Comparison of ENCODE assay signal across 14 cellular contexts in the genomic region with DNA sequence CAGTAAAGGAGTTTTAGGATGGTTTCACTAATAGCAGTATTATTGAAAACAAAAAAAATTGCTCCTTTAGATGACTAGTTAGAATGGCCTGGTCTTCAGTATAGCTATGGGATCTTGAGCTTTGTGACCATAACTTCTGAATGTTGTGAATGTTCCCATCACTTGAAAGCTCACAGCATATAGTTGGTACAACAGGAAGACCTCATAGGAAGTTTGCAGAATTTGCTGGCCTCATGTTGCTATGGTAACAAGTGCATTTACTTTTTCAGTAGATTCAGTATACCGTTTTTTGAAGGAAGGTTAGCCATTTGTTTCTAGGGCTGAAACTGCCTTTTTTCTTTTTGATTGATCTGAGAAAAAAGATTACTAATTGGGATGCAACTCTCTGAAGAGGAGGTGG. TPM values are rescaled to one million over a fixed set of nuclear protein-coding genes. Genes with fewer than 3 reads are reported as not detected.
DNase-seq lines count a peak whose midpoint lies in the region; ATAC-seq and TF ChIP-seq lines count a peak whose summit lies in the region.
"Had no signal": no experiment of that assay in that cellular context is flagged by ENCODE, and none has a peak within 500 bp of the region (broad histone marks: within the 10 kb centered on the region; RNA-seq: fewer than 3 reads in every experiment).

No MANE protein-coding gene starts in this region.

- H3K9me3 Mint-ChIP-seq in natural killer cell (no peaks in the 10 kb centered on the region), glutamatergic neuron (ENCODE audit: unreplicated experiment) (no peaks in the 10 kb centered on the region)
- no peaks in the 10 kb centered on the region for H3K9me3 Mint-ChIP-seq in natural killer cell treated with Interleukin-12 subunit alpha and Interleukin-12 subunit beta and Interleukin-15 and Interleukin-18, amount 100 ng/mL, for 72 hours
- H3K9me3 Mint-ChIP-seq: activated naive CD4-positive, alpha-beta T cell treated with anti-CD3 and anti-CD28 coated beads, Interleukin-2, amount 10 ng/mL, durations not matched to agents 7 days and 5 days had no signal

- TF ChIP-seq CTCF in natural killer cell (IDR thresholded peaks at IDR 0.05) (no peak), glutamatergic neuron (IDR thresholded peaks at IDR 0.05; ENCODE audit: partially characterized antibody, unreplicated experiment) (no peak)

- H3K27ac Mint-ChIP-seq in natural killer cell = peak overlapping the region; percentile 60 to 62
- no peak overlapping the region for H3K27ac Mint-ChIP-seq in natural killer cell treated with Interleukin-12 subunit alpha and Interleukin-12 subunit beta and Interleukin-15 and Interleukin-18, amount 100 ng/mL, for 72 hours
- no peak overlapping the region for H3K27ac Mint-ChIP-seq in glutamatergic neuron (ENCODE audit: unreplicated experiment)
- H3K27ac Mint-ChIP-seq: activated naive CD4-positive, alpha-beta T cell treated with anti-CD3 and anti-CD28 coated beads, Interleukin-2, amount 10 ng/mL, durations not matched to agents 7 days and 5 days had no signal

- no peaks in the 10 kb centered on the region for H3K27me3 Mint-ChIP-seq in natural killer cell (ENCODE audit: low read depth in 2 of 2)
- H3K27me3 Mint-ChIP-seq in natural killer cell treated with Interleukin-12 subunit alpha and Interleukin-12 subunit beta and Interleukin-15 and Interleukin-18, amount 100 ng/mL, for 72 hours = no peaks in the 10 kb centered on the region
- H3K27me3 Mint-ChIP-seq in glutamatergic neuron (ENCODE audit: unreplicated experiment) = no peaks in the 10 kb centered on the region
- H3K27me3 Mint-ChIP-seq: activated naive CD4-positive, alpha-beta T cell treated with anti-CD3 and anti-CD28 coated beads, Interleukin-2, amount 10 ng/mL, durations not matched to agents 7 days and 5 days had no signal

- H3K4me3 ChIP-seq in subcutaneous abdominal adipose tissue (ENCODE audit: low read depth in 1 of 5, low read length in 5 of 5) = no peak overlapping the region
- H3K4me3 ChIP-seq: thoracic aorta had no signal

- no peaks in the 10 kb centered on the region for H3K27me3 ChIP-seq in subcutaneous abdominal adipose tissue (ENCODE audit: control insufficient read depth in 5 of 5, insufficient read depth in 4 of 5, low read length in 5 of 5)

- peaks cover 0 to 50% (median 30%) of the 10 kb centered on the region in 5 donors for H3K4me1 ChIP-seq in subcutaneous abdominal adipose tissue (ENCODE audit: control insufficient read depth in 5 of 5, insufficient read depth in 5 of 5, low read length in 5 of 5)

- ATAC-seq in natural killer cell (peak in 2 of 3 donors; percentile 24 to 44), HG03432 (IDR thresholded peaks at IDR 0.05; ENCODE audit: unreplicated experiment) (peak; percentile 59)
- ATAC-seq in natural killer cell treated with Interleukin-12 subunit alpha and Interleukin-12 subunit beta and Interleukin-15 and Interleukin-18, amount 100 ng/mL, for 72 hours = no peak

- H3K9me3 ChIP-seq in subcutaneous abdominal adipose tissue (ENCODE audit: control insufficient read depth in 5 of 5, low read length in 5 of 5) = no peaks in the 10 kb centered on the region
- H3K9me3 ChIP-seq: thoracic aorta had no signal

- H3K36me3 Mint-ChIP-seq in natural killer cell = no peaks in the 10 kb centered on the region
- no peaks in the 10 kb centered on the region for H3K36me3 Mint-ChIP-seq in natural killer cell treated with Interleukin-12 subunit alpha and Interleukin-12 subunit beta and Interleukin-15 and Interleukin-18, amount 100 ng/mL, for 72 hours
- H3K36me3 Mint-ChIP-seq in glutamatergic neuron (ENCODE audit: unreplicated experiment) = no peaks in the 10 kb centered on the region

- H3K27ac ChIP-seq in subcutaneous abdominal adipose tissue (ENCODE audit: low read depth, low read length) = peak overlapping the region; percentile 25
- H3K27ac ChIP-seq: thoracic aorta, VCaP had no signal

- H3K36me3 ChIP-seq in subcutaneous abdominal adipose tissue (ENCODE audit: control insufficient read depth in 5 of 5, insufficient read depth in 5 of 5, low read length in 5 of 5) = no peaks in the 10 kb centered on the region
- H3K36me3 ChIP-seq: thoracic aorta had no signal

- H3K4me3 Mint-ChIP-seq in natural killer cell (no peak overlapping the region), glutamatergic neuron (ENCODE audit: unreplicated experiment) (no peak overlapping the region)
- no peak overlapping the region for H3K4me3 Mint-ChIP-seq in natural killer cell treated with Interleukin-12 subunit alpha and Interleukin-12 subunit beta and Interleukin-15 and Interleukin-18, amount 100 ng/mL, for 72 hours
- H3K4me3 Mint-ChIP-seq: activated naive CD4-positive, alpha-beta T cell treated with anti-CD3 and anti-CD28 coated beads, Interleukin-2, amount 10 ng/mL, durations not matched to agents 7 days and 5 days had no signal

- intact Hi-C loops in natural killer cell (cut with micrococcal nuclease) = no loop called here

- H3K9ac ChIP-seq in subcutaneous abdominal adipose tissue (ENCODE audit: low read length in 5 of 5) = no peak overlapping the region

- H3K4me1 Mint-ChIP-seq in natural killer cell = peaks cover 51 to 57% of the 10 kb centered on the region in 2 donors
- peaks cover 19 to 34% of the 10 kb centered on the region in 2 donors for H3K4me1 Mint-ChIP-seq in natural killer cell treated with Interleukin-12 subunit alpha and Interleukin-12 subunit beta and Interleukin-15 and Interleukin-18, amount 100 ng/mL, for 72 hours (ENCODE audit: low read depth in 2 of 2)
- H3K4me1 Mint-ChIP-seq in glutamatergic neuron (ENCODE audit: low read depth, unreplicated experiment) = peaks cover 3% of the 10 kb centered on the region

- no peak for DNase-seq in natural killer cell
- no peak for DNase-seq in natural killer cell treated with Interleukin-12 subunit alpha and Interleukin-12 subunit beta and Interleukin-15 and Interleukin-18, amount 100 ng/mL, for 72 hours (ENCODE audit: low spot score)
- DNase-seq in central memory CD4-positive, alpha-beta T cell = peak; percentile 59
- DNase-seq in glutamatergic neuron = no peak
- DNase-seq in NCI-H524 (lab: John Stamatoyannopoulos, UW) = no peak
- DNase-seq in stimulated activated CD4-positive, alpha-beta T cell treated with anti-CD3 and anti-CD28 coated beads, Interleukin-4, amount 100 ng/mL, for 4 hours = no peak
- DNase-seq: activated naive CD4-positive, alpha-beta T cell treated with anti-CD3 and anti-CD28 coated beads, Interleukin-2, amount 10 ng/mL, durations not matched to agents 7 days and 5 days; NCI-H1417 treated with DMSO at 0.1 percent for 48 hours; nucleus accumbens; stimulated activated CD4-positive, alpha-beta T cell treated with anti-CD3 and anti-CD28 coated beads, Interleukin-1b, Interleukin-23, amount 100 ng/mL, for 48 hours had no signal

RNA-seq across cellular contexts. Expression of gene PHF3, which starts 8.3 kb away (rescaled TPM):
- total RNA-seq in natural killer cell = 10 to 100 TPM; 80.2 to 84.4 (median 84.0) TPM
- 10 to 100 TPM; 34.8 to 48.9 TPM for total RNA-seq in natural killer cell treated with Interleukin-12 subunit alpha and Interleukin-12 subunit beta and Interleukin-15 and Interleukin-18, amount 100 ng/mL, for 72 hours
- 38.7 TPM for total RNA-seq in glutamatergic neuron (ENCODE audit: unreplicated experiment)

Comparison
In these comparisons a context has a peak if more than half of its experiments do, and no peak if none do; other contexts are left out.
1. ATAC-seq: peak in natural killer cell (2 of 3) and HG03432 (single experiment); none in natural killer cell treated with Interleukin-12 subunit alpha and Interleukin-12 subunit beta and Interleukin-15 and Interleukin-18, amount 100 ng/mL, for 72 hours (0 of 2).
2. H3K27ac Mint-ChIP-seq: peak in natural killer cell (2 of 2); none in natural killer cell treated with Interleukin-12 subunit alpha and Interleukin-12 subunit beta and Interleukin-15 and Interleukin-18, amount 100 ng/mL, for 72 hours (0 of 2) and glutamatergic neuron (single experiment).